ENCODE assay signal across 1 cellular context in the genomic region with DNA sequence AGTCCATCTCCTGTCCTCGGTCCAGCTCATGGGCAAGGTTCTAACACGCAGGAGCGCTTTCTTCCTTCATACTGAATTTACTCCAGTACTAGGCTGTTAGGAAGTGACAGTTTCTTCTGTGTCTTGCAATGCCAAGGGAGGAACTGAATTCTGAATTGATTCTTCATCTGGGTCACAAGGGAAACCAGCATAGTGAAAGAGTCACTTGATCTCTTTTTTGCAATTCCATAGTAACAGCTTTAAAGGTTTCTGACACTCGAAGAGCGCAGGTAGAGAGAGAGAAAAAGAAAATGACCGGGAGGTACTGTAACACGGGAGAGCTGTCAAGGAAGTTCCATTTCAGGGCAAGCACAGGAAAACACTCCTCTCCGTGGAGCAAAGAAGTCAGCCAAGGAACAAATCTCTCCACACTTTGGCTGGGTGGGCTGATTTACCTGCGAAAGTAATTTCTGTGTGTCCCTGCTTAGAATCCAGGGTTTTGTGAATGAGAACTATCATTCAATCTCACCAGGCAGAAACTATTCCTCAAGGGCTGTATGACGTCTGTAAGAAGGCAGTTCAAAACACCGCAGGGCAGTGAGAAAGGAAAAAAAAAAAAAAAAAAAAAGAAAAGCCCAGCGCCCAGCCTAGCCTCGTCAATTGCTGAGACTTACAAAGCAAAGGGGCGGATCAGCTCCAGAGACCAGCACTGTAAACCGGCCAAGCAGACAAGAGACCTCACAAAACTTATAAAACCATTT.
A peak's percentile ranks its signal among the peaks of the same experiment; 100 is the strongest.
TF ChIP-seq lines count a peak whose summit lies in the region.

No MANE protein-coding gene starts in this region.

TF ChIP-seq in HEK293, 187 proteins besides CTCF, POLR2A, EP300 and RAD21 (continued from another document and continues in another):
- TF ChIP-seq ZNF394 (tag by site-specific recombination; IDR thresholded peaks at IDR 0.05; ENCODE audit: borderline replicate concordance): no peak
- TF ChIP-seq, protein P1, sequence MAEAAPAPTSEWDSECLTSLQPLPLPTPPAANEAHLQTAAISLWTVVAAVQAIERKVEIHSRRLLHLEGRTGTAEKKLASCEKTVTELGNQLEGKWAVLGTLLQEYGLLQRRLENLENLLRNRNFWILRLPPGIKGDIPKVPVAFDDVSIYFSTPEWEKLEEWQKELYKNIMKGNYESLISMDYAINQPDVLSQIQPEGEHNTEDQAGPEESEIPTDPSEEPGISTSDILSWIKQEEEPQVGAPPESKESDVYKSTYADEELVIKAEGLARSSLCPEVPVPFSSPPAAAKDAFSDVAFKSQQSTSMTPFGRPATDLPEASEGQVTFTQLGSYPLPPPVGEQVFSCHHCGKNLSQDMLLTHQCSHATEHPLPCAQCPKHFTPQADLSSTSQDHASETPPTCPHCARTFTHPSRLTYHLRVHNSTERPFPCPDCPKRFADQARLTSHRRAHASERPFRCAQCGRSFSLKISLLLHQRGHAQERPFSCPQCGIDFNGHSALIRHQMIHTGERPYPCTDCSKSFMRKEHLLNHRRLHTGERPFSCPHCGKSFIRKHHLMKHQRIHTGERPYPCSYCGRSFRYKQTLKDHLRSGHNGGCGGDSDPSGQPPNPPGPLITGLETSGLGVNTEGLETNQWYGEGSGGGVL (tag by site-specific recombination; IDR thresholded peaks at IDR 0.05): no peak
- TF ChIP-seq, protein P2, sequence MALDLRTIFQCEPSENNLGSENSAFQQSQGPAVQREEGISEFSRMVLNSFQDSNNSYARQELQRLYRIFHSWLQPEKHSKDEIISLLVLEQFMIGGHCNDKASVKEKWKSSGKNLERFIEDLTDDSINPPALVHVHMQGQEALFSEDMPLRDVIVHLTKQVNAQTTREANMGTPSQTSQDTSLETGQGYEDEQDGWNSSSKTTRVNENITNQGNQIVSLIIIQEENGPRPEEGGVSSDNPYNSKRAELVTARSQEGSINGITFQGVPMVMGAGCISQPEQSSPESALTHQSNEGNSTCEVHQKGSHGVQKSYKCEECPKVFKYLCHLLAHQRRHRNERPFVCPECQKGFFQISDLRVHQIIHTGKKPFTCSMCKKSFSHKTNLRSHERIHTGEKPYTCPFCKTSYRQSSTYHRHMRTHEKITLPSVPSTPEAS (tag by site-specific recombination; IDR thresholded peaks at IDR 0.05): no peak
- TF ChIP-seq ZNF221 (tag by site-specific recombination; IDR thresholded peaks at IDR 0.05; ENCODE audit: borderline replicate concordance): no peak
- no peak for TF ChIP-seq SETDB1 (IDR thresholded peaks at IDR 0.05; ENCODE audit: insufficient read length, low read length)
- TF ChIP-seq ZNF654 (tag by site-specific recombination; IDR thresholded peaks at IDR 0.05; ENCODE audit: low read depth): no peak
- peak; percentile 92 for TF ChIP-seq ZNF629 (tag by site-specific recombination; IDR thresholded peaks at IDR 0.05)
- TF ChIP-seq ZNF121 (tag by site-specific recombination; IDR thresholded peaks at IDR 0.05): no peak
- TF ChIP-seq, protein P3, sequence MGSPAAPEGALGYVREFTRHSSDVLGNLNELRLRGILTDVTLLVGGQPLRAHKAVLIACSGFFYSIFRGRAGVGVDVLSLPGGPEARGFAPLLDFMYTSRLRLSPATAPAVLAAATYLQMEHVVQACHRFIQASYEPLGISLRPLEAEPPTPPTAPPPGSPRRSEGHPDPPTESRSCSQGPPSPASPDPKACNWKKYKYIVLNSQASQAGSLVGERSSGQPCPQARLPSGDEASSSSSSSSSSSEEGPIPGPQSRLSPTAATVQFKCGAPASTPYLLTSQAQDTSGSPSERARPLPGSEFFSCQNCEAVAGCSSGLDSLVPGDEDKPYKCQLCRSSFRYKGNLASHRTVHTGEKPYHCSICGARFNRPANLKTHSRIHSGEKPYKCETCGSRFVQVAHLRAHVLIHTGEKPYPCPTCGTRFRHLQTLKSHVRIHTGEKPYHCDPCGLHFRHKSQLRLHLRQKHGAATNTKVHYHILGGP (tag by site-specific recombination; IDR thresholded peaks at IDR 0.05): no peak; the same call in 1 of the 2 replicates
- TF ChIP-seq KLF8 (tag by site-specific recombination; IDR thresholded peaks at IDR 0.05): peak; percentile 37; the same call in 1 of the 2 replicates
- TF ChIP-seq, protein P4, sequence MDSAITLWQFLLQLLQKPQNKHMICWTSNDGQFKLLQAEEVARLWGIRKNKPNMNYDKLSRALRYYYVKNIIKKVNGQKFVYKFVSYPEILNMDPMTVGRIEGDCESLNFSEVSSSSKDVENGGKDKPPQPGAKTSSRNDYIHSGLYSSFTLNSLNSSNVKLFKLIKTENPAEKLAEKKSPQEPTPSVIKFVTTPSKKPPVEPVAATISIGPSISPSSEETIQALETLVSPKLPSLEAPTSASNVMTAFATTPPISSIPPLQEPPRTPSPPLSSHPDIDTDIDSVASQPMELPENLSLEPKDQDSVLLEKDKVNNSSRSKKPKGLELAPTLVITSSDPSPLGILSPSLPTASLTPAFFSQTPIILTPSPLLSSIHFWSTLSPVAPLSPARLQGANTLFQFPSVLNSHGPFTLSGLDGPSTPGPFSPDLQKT (IDR thresholded peaks at IDR 0.05; ENCODE audit: borderline replicate concordance, low read depth, low read length): no peak
- TF ChIP-seq, protein P5, sequence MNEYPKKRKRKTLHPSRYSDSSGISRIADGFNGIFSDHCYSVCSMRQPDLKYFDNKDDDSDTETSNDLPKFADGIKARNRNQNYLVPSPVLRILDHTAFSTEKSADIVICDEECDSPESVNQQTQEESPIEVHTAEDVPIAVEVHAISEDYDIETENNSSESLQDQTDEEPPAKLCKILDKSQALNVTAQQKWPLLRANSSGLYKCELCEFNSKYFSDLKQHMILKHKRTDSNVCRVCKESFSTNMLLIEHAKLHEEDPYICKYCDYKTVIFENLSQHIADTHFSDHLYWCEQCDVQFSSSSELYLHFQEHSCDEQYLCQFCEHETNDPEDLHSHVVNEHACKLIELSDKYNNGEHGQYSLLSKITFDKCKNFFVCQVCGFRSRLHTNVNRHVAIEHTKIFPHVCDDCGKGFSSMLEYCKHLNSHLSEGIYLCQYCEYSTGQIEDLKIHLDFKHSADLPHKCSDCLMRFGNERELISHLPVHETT (tag by site-specific recombination; IDR thresholded peaks at IDR 0.05): no peak
- 0 out of 2 replicates have a peak, but pooled peaks have one; percentile 35 for TF ChIP-seq KLF1 (tag by site-specific recombination; IDR thresholded peaks at IDR 0.05)
- no peak for TF ChIP-seq SP3 (tag by site-specific recombination; IDR thresholded peaks at IDR 0.05)
- TF ChIP-seq ZNF157 (tag by site-specific recombination; IDR thresholded peaks at IDR 0.05): no peak
- no peak for TF ChIP-seq GLI2 (tag by site-specific recombination; IDR thresholded peaks at IDR 0.05; ENCODE audit: borderline replicate concordance, low read depth)
- TF ChIP-seq ZNF266 (tag by site-specific recombination; IDR thresholded peaks at IDR 0.05; ENCODE audit: low read depth): no peak
- TF ChIP-seq ZNF169 (tag by site-specific recombination; IDR thresholded peaks at IDR 0.05): no peak
- 0 out of 2 replicates have a peak, but pooled peaks have one; percentile 38 for TF ChIP-seq ZBTB20 (tag by site-specific recombination; IDR thresholded peaks at IDR 0.05)
- no peak for TF ChIP-seq ZNF544 (tag by site-specific recombination; IDR thresholded peaks at IDR 0.05)
- no peak for TF ChIP-seq ZNF837 (tag by site-specific recombination; IDR thresholded peaks at IDR 0.05)
- TF ChIP-seq, protein P6, sequence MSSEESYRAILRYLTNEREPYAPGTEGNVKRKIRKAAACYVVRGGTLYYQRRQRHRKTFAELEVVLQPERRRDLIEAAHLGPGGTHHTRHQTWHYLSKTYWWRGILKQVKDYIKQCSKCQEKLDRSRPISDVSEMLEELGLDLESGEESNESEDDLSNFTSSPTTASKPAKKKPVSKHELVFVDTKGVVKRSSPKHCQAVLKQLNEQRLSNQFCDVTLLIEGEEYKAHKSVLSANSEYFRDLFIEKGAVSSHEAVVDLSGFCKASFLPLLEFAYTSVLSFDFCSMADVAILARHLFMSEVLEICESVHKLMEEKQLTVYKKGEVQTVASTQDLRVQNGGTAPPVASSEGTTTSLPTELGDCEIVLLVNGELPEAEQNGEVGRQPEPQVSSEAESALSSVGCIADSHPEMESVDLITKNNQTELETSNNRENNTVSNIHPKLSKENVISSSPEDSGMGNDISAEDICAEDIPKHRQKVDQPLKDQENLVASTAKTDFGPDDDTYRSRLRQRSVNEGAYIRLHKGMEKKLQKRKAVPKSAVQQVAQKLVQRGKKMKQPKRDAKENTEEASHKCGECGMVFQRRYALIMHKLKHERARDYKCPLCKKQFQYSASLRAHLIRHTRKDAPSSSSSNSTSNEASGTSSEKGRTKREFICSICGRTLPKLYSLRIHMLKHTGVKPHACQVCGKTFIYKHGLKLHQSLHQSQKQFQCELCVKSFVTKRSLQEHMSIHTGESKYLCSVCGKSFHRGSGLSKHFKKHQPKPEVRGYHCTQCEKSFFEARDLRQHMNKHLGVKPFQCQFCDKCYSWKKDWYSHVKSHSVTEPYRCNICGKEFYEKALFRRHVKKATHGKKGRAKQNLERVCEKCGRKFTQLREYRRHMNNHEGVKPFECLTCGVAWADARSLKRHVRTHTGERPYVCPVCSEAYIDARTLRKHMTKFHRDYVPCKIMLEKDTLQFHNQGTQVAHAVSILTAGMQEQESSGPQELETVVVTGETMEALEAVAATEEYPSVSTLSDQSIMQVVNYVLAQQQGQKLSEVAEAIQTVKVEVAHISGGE (tag by site-specific recombination; conservative IDR thresholded peaks at IDR 0.05; ENCODE audit: low read depth): no peak
- TF ChIP-seq ZNF548 (tag by site-specific recombination; IDR thresholded peaks at IDR 0.05): no peak
- no peak for TF ChIP-seq ZFHX2 (tag by site-specific recombination; conservative IDR thresholded peaks at IDR 0.05)
- TF ChIP-seq, protein P7, sequence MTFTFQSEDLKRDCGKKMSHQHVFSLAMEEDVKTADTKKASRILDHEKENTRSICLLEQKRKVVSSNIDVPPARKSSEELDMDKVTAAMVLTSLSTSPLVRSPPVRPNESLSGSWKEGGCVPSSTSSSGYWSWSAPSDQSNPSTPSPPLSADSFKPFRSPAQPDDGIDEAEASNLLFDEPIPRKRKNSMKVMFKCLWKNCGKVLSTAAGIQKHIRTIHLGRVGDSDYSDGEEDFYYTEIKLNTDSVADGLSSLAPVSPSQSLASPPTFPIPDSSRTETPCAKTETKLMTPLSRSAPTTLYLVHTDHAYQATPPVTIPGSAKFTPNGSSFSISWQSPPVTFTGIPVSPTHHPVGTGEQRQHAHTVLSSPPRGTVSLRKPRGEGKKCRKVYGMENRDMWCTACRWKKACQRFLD (tag by site-specific recombination; IDR thresholded peaks at IDR 0.05): no peak
- TF ChIP-seq YY2 (tag by site-specific recombination; IDR thresholded peaks at IDR 0.05): no peak
- peak; percentile 43 for TF ChIP-seq WT1 (tag by site-specific recombination; IDR thresholded peaks at IDR 0.05)
- TF ChIP-seq ZXDB (tag by site-specific recombination; IDR thresholded peaks at IDR 0.05): peak; percentile 67; the same call in 1 of the 2 replicates
- TF ChIP-seq, protein P8, sequence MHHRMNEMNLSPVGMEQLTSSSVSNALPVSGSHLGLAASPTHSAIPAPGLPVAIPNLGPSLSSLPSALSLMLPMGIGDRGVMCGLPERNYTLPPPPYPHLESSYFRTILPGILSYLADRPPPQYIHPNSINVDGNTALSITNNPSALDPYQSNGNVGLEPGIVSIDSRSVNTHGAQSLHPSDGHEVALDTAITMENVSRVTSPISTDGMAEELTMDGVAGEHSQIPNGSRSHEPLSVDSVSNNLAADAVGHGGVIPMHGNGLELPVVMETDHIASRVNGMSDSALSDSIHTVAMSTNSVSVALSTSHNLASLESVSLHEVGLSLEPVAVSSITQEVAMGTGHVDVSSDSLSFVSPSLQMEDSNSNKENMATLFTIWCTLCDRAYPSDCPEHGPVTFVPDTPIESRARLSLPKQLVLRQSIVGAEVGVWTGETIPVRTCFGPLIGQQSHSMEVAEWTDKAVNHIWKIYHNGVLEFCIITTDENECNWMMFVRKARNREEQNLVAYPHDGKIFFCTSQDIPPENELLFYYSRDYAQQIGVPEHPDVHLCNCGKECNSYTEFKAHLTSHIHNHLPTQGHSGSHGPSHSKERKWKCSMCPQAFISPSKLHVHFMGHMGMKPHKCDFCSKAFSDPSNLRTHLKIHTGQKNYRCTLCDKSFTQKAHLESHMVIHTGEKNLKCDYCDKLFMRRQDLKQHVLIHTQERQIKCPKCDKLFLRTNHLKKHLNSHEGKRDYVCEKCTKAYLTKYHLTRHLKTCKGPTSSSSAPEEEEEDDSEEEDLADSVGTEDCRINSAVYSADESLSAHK (tag by site-specific recombination; IDR thresholded peaks at IDR 0.05): 0 out of 2 replicates have a peak, but pooled peaks have one; percentile 70
- TF ChIP-seq ZNF16 (tag by site-specific recombination; IDR thresholded peaks at IDR 0.05; ENCODE audit: low read depth): no peak
- no peak for TF ChIP-seq ZNF514 (tag by site-specific recombination; IDR thresholded peaks at IDR 0.05)
- no peak; the same call in 1 of the 2 replicates for TF ChIP-seq ZNF501 (tag by site-specific recombination; IDR thresholded peaks at IDR 0.05)
- TF ChIP-seq, protein P9, sequence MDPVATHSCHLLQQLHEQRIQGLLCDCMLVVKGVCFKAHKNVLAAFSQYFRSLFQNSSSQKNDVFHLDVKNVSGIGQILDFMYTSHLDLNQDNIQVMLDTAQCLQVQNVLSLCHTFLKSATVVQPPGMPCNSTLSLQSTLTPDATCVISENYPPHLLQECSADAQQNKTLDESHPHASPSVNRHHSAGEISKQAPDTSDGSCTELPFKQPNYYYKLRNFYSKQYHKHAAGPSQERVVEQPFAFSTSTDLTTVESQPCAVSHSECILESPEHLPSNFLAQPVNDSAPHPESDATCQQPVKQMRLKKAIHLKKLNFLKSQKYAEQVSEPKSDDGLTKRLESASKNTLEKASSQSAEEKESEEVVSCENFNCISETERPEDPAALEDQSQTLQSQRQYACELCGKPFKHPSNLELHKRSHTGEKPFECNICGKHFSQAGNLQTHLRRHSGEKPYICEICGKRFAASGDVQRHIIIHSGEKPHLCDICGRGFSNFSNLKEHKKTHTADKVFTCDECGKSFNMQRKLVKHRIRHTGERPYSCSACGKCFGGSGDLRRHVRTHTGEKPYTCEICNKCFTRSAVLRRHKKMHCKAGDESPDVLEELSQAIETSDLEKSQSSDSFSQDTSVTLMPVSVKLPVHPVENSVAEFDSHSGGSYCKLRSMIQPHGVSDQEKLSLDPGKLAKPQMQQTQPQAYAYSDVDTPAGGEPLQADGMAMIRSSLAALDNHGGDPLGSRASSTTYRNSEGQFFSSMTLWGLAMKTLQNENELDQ (tag by site-specific recombination; IDR thresholded peaks at IDR 0.05; ENCODE audit: low read depth): no peak
- no peak for TF ChIP-seq ZNF558 (tag by site-specific recombination; IDR thresholded peaks at IDR 0.05)
- TF ChIP-seq ZNF658 (tag by site-specific recombination; IDR thresholded peaks at IDR 0.05): no peak
- TF ChIP-seq ZNF335 (tag by site-specific recombination; conservative IDR thresholded peaks at IDR 0.05): no peak; the same call in 1 of the 2 replicates
- no peak for TF ChIP-seq GLIS2 (tag by site-specific recombination; IDR thresholded peaks at IDR 0.05)
- peak; percentile 63 for TF ChIP-seq ZBTB21 (tag by site-specific recombination; IDR thresholded peaks at IDR 0.05)
- TF ChIP-seq, protein P10, sequence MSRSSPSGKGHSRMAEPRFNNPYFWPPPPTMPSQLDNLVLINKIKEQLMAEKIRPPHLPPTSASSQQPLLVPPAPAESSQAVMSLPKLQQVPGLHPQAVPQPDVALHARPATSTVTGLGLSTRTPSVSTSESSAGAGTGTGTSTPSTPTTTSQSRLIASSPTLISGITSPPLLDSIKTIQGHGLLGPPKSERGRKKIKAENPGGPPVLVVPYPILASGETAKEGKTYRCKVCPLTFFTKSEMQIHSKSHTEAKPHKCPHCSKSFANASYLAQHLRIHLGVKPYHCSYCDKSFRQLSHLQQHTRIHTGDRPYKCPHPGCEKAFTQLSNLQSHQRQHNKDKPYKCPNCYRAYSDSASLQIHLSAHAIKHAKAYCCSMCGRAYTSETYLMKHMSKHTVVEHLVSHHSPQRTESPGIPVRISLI (tag by site-specific recombination; IDR thresholded peaks at IDR 0.05): peak; percentile 94
- no peak for TF ChIP-seq SP2 (tag by site-specific recombination; IDR thresholded peaks at IDR 0.05)
- no peak for TF ChIP-seq ZNF785 (tag by site-specific recombination; IDR thresholded peaks at IDR 0.05)
- TF ChIP-seq BCL11A (tag by site-specific recombination; IDR thresholded peaks at IDR 0.05; ENCODE audit: low read depth): no peak
